ENCODE assay signal across 17 cellular contexts in genomic region chr6:18138906-18139305, GRCh38. TPM values are rescaled to one million over a fixed set of nuclear protein-coding genes. Genes with fewer than 3 reads are reported as not detected.
DNase-seq lines count a peak whose midpoint lies in the region; ATAC-seq, FAIRE-seq and TF ChIP-seq lines count a peak whose summit lies in the region.
"Had no signal": no experiment of that assay in that cellular context is flagged by ENCODE, and none has a peak within 500 bp of the region (broad histone marks: within the 10 kb centered on the region; RNA-seq: fewer than 3 reads in every experiment).

No MANE protein-coding gene starts in this region.

- H3K4me1 Mint-ChIP-seq in glutamatergic neuron (ENCODE audit: low read depth, unreplicated experiment), result no peaks in the 10 kb centered on the region

- H3K27me3 ChIP-seq in OCI-LY1 (ENCODE audit: insufficient read depth, low read length), result no peaks in the 10 kb centered on the region
- no peaks in the 10 kb centered on the region for H3K27me3 ChIP-seq in K562 (ENCODE audit: control insufficient read depth in 2 of 2, insufficient read depth in 2 of 2, low read length in 2 of 2)
- H3K27me3 ChIP-seq in GM23248 (replicated peaks; ENCODE audit: insufficient read depth), result no peaks in the 10 kb centered on the region
- H3K27me3 ChIP-seq: BE2C had no signal

- no peak overlapping the region for H3K4me3 Mint-ChIP-seq in glutamatergic neuron (ENCODE audit: unreplicated experiment)
- H3K4me3 Mint-ChIP-seq: CD4-positive, alpha-beta memory T cell had no signal

- DNase-seq in K562 (ENCODE audit: extremely low read depth in 1 of 4, low spot score in 3 of 4) (no peak), glutamatergic neuron (no peak), NCI-H345 (lab: John Stamatoyannopoulos, UW) (no peak), GM03348 (ENCODE audit: low spot score) (no peak), GM23248 (no peak)
- DNase-seq: BE2C; CD4-positive, alpha-beta memory T cell; DMS79; EL had no signal

- H3K9me2 ChIP-seq in OCI-LY1 (ENCODE audit: low read depth, low read length), result no peaks in the 10 kb centered on the region
- no peaks in the 10 kb centered on the region for H3K9me2 ChIP-seq in GM23248 (ENCODE audit: insufficient read depth)

- no peaks in the 10 kb centered on the region for H3K9me1 ChIP-seq in K562 (ENCODE audit: control insufficient read depth, insufficient read depth, low read length)

- H3K4me1 ChIP-seq in OCI-LY1 (ENCODE audit: insufficient read depth, low read length, severe bottlenecking) (no peaks in the 10 kb centered on the region), K562 (replicated peaks in 1 of 2; ENCODE audit: control insufficient read depth in 2 of 2, insufficient read depth in 2 of 2, low read length in 2 of 2) (no peaks in the 10 kb centered on the region), GM23248 (ENCODE audit: insufficient read depth) (no peaks in the 10 kb centered on the region)
- H3K4me1 ChIP-seq: A549, BE2C had no signal

- no peak overlapping the region for H3K4me3 ChIP-seq in OCI-LY1 (ENCODE audit: low read depth, low read length, poor library complexity, severe bottlenecking)
- H3K4me3 ChIP-seq in K562, result no peak overlapping the region
- no peak overlapping the region for H3K4me3 ChIP-seq in GM23248
- H3K4me3 ChIP-seq: A549 had no signal

- CTCF ChIA-PET in K562 (lab: Yijun Ruan, JAX; ENCODE audit: low intra/inter-chr PET ratio), result interaction anchor here (0.6 to 0.7 kb wide), 2 partner anchors 169 to 225 kb away, joined by 3 read pairs; no protein-coding TSS in a partner anchor

- BruUV-seq in K562 (replicated peaks; lab: Mats Ljungman, UMichigan), result no TSS peak

- H3K9me3 ChIP-seq in OCI-LY1 (ENCODE audit: low read length) (no peaks in the 10 kb centered on the region), K562 (replicated peaks; ENCODE audit: control insufficient read depth, insufficient read depth, low read depth, low read length) (no peaks in the 10 kb centered on the region), GM23248 (ENCODE audit: low read depth) (no peaks in the 10 kb centered on the region)
- H3K9me3 ChIP-seq: A549, BE2C had no signal

- H3K79me2 ChIP-seq in OCI-LY1 (ENCODE audit: insufficient read depth, low read length) (no peaks in the 10 kb centered on the region), K562 (ENCODE audit: control insufficient read depth, insufficient read depth, low read length) (no peaks in the 10 kb centered on the region), GM23248 (ENCODE audit: insufficient read depth) (no peaks in the 10 kb centered on the region)

- no peaks in the 10 kb centered on the region for H3K9me3 Mint-ChIP-seq in glutamatergic neuron (ENCODE audit: unreplicated experiment)
- H3K9me3 Mint-ChIP-seq: CD4-positive, alpha-beta memory T cell had no signal

- no peak overlapping the region for H3K27ac Mint-ChIP-seq in glutamatergic neuron (ENCODE audit: unreplicated experiment)
- H3K27ac Mint-ChIP-seq: CD4-positive, alpha-beta memory T cell had no signal

- WGBS in K562 (ENCODE audit: insufficient coverage, low coverage, missing lambda C conversion rate), result 87% methylated on average over 5 of the region's 5 CpGs
- 99% methylated on average over 5 of the region's 5 CpGs for WGBS in GM23248 (ENCODE audit: low coverage in 1 of 2, low lambda C conversion rate in 2 of 2, missing lambda C conversion rate in 2 of 2), 2 experiments

- ATAC-seq in K562 (no peak), GM18873 (IDR thresholded peaks at IDR 0.05; ENCODE audit: low FRiP score, unreplicated experiment) (no peak)
- ATAC-seq: A549 had no signal

- no peak for TF ChIP-seq EP300 in K562 (IDR thresholded peaks at IDR 0.05; ENCODE audit: low read length)

- TF ChIP-seq CTCF in OCI-LY1 (IDR thresholded peaks at IDR 0.05; ENCODE audit: low read length) (peak; percentile 14; the same call in 1 of the 2 replicates), K562 (IDR thresholded peaks at IDR 0.05 in 2 of 3, conservative IDR thresholded peaks at IDR 0.05 in 1 of 3; ENCODE audit: insufficient read depth in 2 of 3, low read depth in 1 of 3, low read length in 3 of 3) (0 out of 6 replicates have a peak, but pooled peaks of 1 of the 3 experiments have one; percentile 36), glutamatergic neuron (IDR thresholded peaks at IDR 0.05; ENCODE audit: partially characterized antibody, unreplicated experiment) (peak; percentile 16)

- H3K36me3 ChIP-seq in OCI-LY1 (ENCODE audit: insufficient read depth, low read length), result peaks cover 46% of the 10 kb centered on the region
- peaks cover 79% of the 10 kb centered on the region for H3K36me3 ChIP-seq in K562 (ENCODE audit: control insufficient read depth, insufficient read depth, low read length)
- H3K36me3 ChIP-seq in GM23248 (ENCODE audit: low read depth), result peaks cover 16% of the 10 kb centered on the region; the same call in 1 of the 2 replicates
- H3K36me3 ChIP-seq: BE2C had no signal

- H3K9ac ChIP-seq in OCI-LY1 (ENCODE audit: low read length), result no peak overlapping the region
- H3K9ac ChIP-seq in K562 (ENCODE audit: insufficient read depth in 1 of 2, low read depth in 2 of 2, low read length in 2 of 2), result no peak overlapping the region
- no peak overlapping the region for H3K9ac ChIP-seq in GM23248

- TF ChIP-seq RAD21 in K562 (CRISPR knock-in tag; conservative IDR thresholded peaks at IDR 0.05 in 1 of 2, IDR thresholded peaks at IDR 0.05 in 1 of 2), result 0 out of 4 replicates have a peak, but pooled peaks of 1 of the 2 experiments have one; percentile 6

- H3K36me3 Mint-ChIP-seq in glutamatergic neuron (ENCODE audit: unreplicated experiment), result no peaks in the 10 kb centered on the region

- H3K4me2 ChIP-seq in OCI-LY1 (ENCODE audit: low read length) (no peak overlapping the region), K562 (ENCODE audit: insufficient read depth, low read length) (no peak overlapping the region), GM23248 (ENCODE audit: unreplicated experiment) (no peak overlapping the region)
- H3K4me2 ChIP-seq: A549 had no signal

- FAIRE-seq in K562 (lab: Jason Lieb, UNC), result peak; percentile 11
- FAIRE-seq: A549, G401.6, GM12892, GM19239, H54 had no signal

- H4K20me1 ChIP-seq in OCI-LY1 (ENCODE audit: insufficient read depth, low read length), result no peaks in the 10 kb centered on the region
- H4K20me1 ChIP-seq in K562 (replicated peaks; ENCODE audit: control insufficient read depth, insufficient read depth, low read length), result no peaks in the 10 kb centered on the region
- no peaks in the 10 kb centered on the region for H4K20me1 ChIP-seq in GM23248 (ENCODE audit: insufficient read depth)

- in situ Hi-C loops in K562 (cut with MboI) (no loop called here), GM23248 (cut with MboI) (no loop called here)

- POLR2A ChIA-PET in K562 (lab: Yijun Ruan, JAX), result interaction anchor here (0.8 kb wide), 1 partner anchor 11 kb away, joined by 3 read pairs; no protein-coding TSS in a partner anchor

- no peaks in the 10 kb centered on the region for H3F3A ChIP-seq in OCI-LY1 (ENCODE audit: insufficient read depth, low read length)
- H3F3A ChIP-seq in GM23248 (ENCODE audit: insufficient read depth), result no peaks in the 10 kb centered on the region

- no peak overlapping the region for H3K27ac ChIP-seq in OCI-LY1 (ENCODE audit: low read depth, low read length, poor library complexity, severe bottlenecking)
- H3K27ac ChIP-seq in K562 (ENCODE audit: extremely low read depth, low read depth, low read length), result no peak overlapping the region
- no peak overlapping the region for H3K27ac ChIP-seq in GM23248
- H3K27ac ChIP-seq: A549, C4-2B had no signal

- H2AFZ ChIP-seq in OCI-LY1 (ENCODE audit: low read length) (no peak overlapping the region), K562 (ENCODE audit: low read depth, low read length) (no peak overlapping the region), GM23248 (no peak overlapping the region)

- H3K27me3 Mint-ChIP-seq in glutamatergic neuron (ENCODE audit: unreplicated experiment), result no peaks in the 10 kb centered on the region
- H3K27me3 Mint-ChIP-seq: CD4-positive, alpha-beta memory T cell had no signal

- TF ChIP-seq POLR2A in K562 (conservative IDR thresholded peaks at IDR 0.05), result no peak

- intact Hi-C loops in K562 (cut with micrococcal nuclease), result no loop called here

RNA-seq across cellular contexts. Expression of gene TPMT, which starts 16.0 kb away (rescaled TPM):
- total RNA-seq in K562 (2011; cell fraction: chromatin; rRNA removed; ENCODE audit: low replicate concordance), result 8.8 and 14.9 TPM in 2 replicates
- total RNA-seq in K562 (2011; cell fraction: nucleolus; rRNA removed), result 6.3 and 6.7 TPM in 2 replicates
- total RNA-seq in K562 (2011; cell fraction: nucleoplasm; rRNA removed), result 9.2 and 12.9 TPM in 2 replicates
- total RNA-seq in K562 (2014; rRNA removed), result 26.1 and 26.2 TPM in 2 replicates
- total RNA-seq in K562 (2014; rRNA removed; fragmentation: Illumina TruSeq; extraction: Trizol), result 48.0 and 52.2 TPM in 2 replicates
- total RNA-seq in K562 (2015; rRNA removed; fragmentation: Illumina TruSeq; extraction: Trizol), result 43.7 and 46.5 TPM in 2 replicates
- total RNA-seq in K562 (2021), result 24.2 and 24.5 TPM in 2 replicates
- polyA plus RNA-seq in K562 (2011; rRNA removed), result 42.7 and 67.4 TPM in 2 replicates
- 20.1 and 30.5 TPM in 2 replicates for polyA plus RNA-seq in K562 (2011; cell fraction: cytosol; rRNA removed)
- 5.7 and 9.6 TPM in 2 replicates for polyA plus RNA-seq in K562 (2011; cell fraction: nucleus; rRNA removed)
- 36.9 and 50.3 TPM in 2 replicates for polyA plus RNA-seq in K562 (2012)
- 41.6 and 51.6 TPM in 2 replicates for polyA plus RNA-seq in K562 (2014; fragmentation: Illumina TruSeq; extraction: Trizol)
- polyA plus RNA-seq in K562 (2014; fragmentation: Nextera tagmentation; extraction: Ambion mirVana), result 10 to 100 TPM; 43.8 to 48.0 TPM
- polyA plus RNA-seq in K562 (2014; rRNA removed), result 35.9 and 42.6 TPM in 2 replicates
- polyA minus RNA-seq in K562 (2011; rRNA and poly(A)+ RNA removed), result 41.8 and 46.2 TPM in 2 replicates
- 7.1 and 14.4 TPM in 2 replicates for polyA minus RNA-seq in K562 (2011; cell fraction: cytosol; rRNA and poly(A)+ RNA removed)
- 3.6 and 6.4 TPM in 2 replicates for polyA minus RNA-seq in K562 (2011; cell fraction: nucleus; rRNA and poly(A)+ RNA removed)
- total RNA-seq in glutamatergic neuron (ENCODE audit: unreplicated experiment), result 3.4 TPM
- 14.8 and 22.6 TPM in 2 replicates for total RNA-seq in GM23248 (2014; rRNA removed; shearing (Covaris generic))
- polyA plus RNA-seq in GM23248 (2016; fragmentation: Nextera tagmentation; extraction: Ambion mirVana), result 22.6 and 23.5 TPM in 2 replicates

RNA-seq across cellular contexts. Expression of gene KDM1B, which starts 16.3 kb away (rescaled TPM):
- total RNA-seq in K562 (2011; cell fraction: chromatin; rRNA removed; ENCODE audit: low replicate concordance), result 27.5 and 41.4 TPM in 2 replicates
- 13.7 and 14.7 TPM in 2 replicates for total RNA-seq in K562 (2011; cell fraction: nucleolus; rRNA removed)
- 23.5 and 27.9 TPM in 2 replicates for total RNA-seq in K562 (2011; cell fraction: nucleoplasm; rRNA removed)
- total RNA-seq in K562 (2014; rRNA removed), result 24.6 and 29.1 TPM in 2 replicates
- total RNA-seq in K562 (2014; rRNA removed; fragmentation: Illumina TruSeq; extraction: Trizol), result 35.1 and 36.3 TPM in 2 replicates
- total RNA-seq in K562 (2015; rRNA removed; fragmentation: Illumina TruSeq; extraction: Trizol), result 37.5 and 38.7 TPM in 2 replicates
- total RNA-seq in K562 (2021), result 43.0 and 47.4 TPM in 2 replicates
- 40.5 and 58.9 TPM in 2 replicates for polyA plus RNA-seq in K562 (2011; rRNA removed)
- 32.8 and 37.0 TPM in 2 replicates for polyA plus RNA-seq in K562 (2011; cell fraction: cytosol; rRNA removed)
- 20.4 and 20.6 TPM in 2 replicates for polyA plus RNA-seq in K562 (2011; cell fraction: nucleus; rRNA removed)
- 40.5 and 40.6 TPM in 2 replicates for polyA plus RNA-seq in K562 (2012)
- 34.9 and 46.1 TPM in 2 replicates for polyA plus RNA-seq in K562 (2014; fragmentation: Illumina TruSeq; extraction: Trizol)
- 1 to 10 TPM; 1.4 to 1.7 TPM for polyA plus RNA-seq in K562 (2014; fragmentation: Nextera tagmentation; extraction: Ambion mirVana)
- polyA plus RNA-seq in K562 (2014; rRNA removed), result 29.0 and 33.8 TPM in 2 replicates
- polyA minus RNA-seq in K562 (2011; rRNA and poly(A)+ RNA removed), result 92.3 and 93.1 TPM in 2 replicates
- polyA minus RNA-seq in K562 (2011; cell fraction: cytosol; rRNA and poly(A)+ RNA removed), result 33.8 and 36.1 TPM in 2 replicates
- polyA minus RNA-seq in K562 (2011; cell fraction: nucleus; rRNA and poly(A)+ RNA removed), result 13.2 and 20.1 TPM in 2 replicates
- total RNA-seq in glutamatergic neuron (ENCODE audit: unreplicated experiment), result 21.1 TPM
- 13.2 and 16.0 TPM in 2 replicates for total RNA-seq in GM23248 (2014; rRNA removed; shearing (Covaris generic))
- 9.0 and 10.2 TPM in 2 replicates for polyA plus RNA-seq in GM23248 (2016; fragmentation: Nextera tagmentation; extraction: Ambion mirVana)

RNA-seq across cellular contexts. Expression of gene NHLRC1, which starts 16.4 kb away (rescaled TPM):
- not detected in 2 replicates for total RNA-seq in K562 (2011; cell fraction: chromatin; rRNA removed; ENCODE audit: low replicate concordance)
- not detected in 2 replicates for total RNA-seq in K562 (2011; cell fraction: nucleolus; rRNA removed)
- total RNA-seq in K562 (2011; cell fraction: nucleoplasm; rRNA removed), result not detected in 2 replicates
- not detected in 2 replicates for total RNA-seq in K562 (2014; rRNA removed)
- total RNA-seq in K562 (2014; rRNA removed; fragmentation: Illumina TruSeq; extraction: Trizol), result not detected in 2 replicates
- not detected in 2 replicates for total RNA-seq in K562 (2015; rRNA removed; fragmentation: Illumina TruSeq; extraction: Trizol)
- not detected in 2 replicates for total RNA-seq in K562 (2021)
- polyA plus RNA-seq in K562 (2011; rRNA removed), result not detected in 2 replicates
- not detected in 2 replicates for polyA plus RNA-seq in K562 (2011; cell fraction: cytosol; rRNA removed)
- polyA plus RNA-seq in K562 (2011; cell fraction: nucleus; rRNA removed), result not detected in 2 replicates
- not detected in 2 replicates for polyA plus RNA-seq in K562 (2012)
- not detected in 2 replicates for polyA plus RNA-seq in K562 (2014; fragmentation: Illumina TruSeq; extraction: Trizol)
- not detected for polyA plus RNA-seq in K562 (2014; fragmentation: Nextera tagmentation; extraction: Ambion mirVana)
- not detected in 2 replicates for polyA plus RNA-seq in K562 (2014; rRNA removed)
- polyA minus RNA-seq in K562 (2011; rRNA and poly(A)+ RNA removed), result not detected in 2 replicates
- not detected in 2 replicates for polyA minus RNA-seq in K562 (2011; cell fraction: cytosol; rRNA and poly(A)+ RNA removed)
- polyA minus RNA-seq in K562 (2011; cell fraction: nucleus; rRNA and poly(A)+ RNA removed), result not detected in 2 replicates
- 0.17 TPM for total RNA-seq in glutamatergic neuron (ENCODE audit: unreplicated experiment)
- total RNA-seq in GM23248 (2014; rRNA removed; shearing (Covaris generic)), result 2.5 and 3.2 TPM in 2 replicates
- polyA plus RNA-seq in GM23248 (2016; fragmentation: Nextera tagmentation; extraction: Ambion mirVana), result 3.1 and 3.7 TPM in 2 replicates
